ENCODE assay signal across 8 cellular contexts in genomic region chr1:226125097-226125630, GRCh38.
DNase-seq lines count a peak whose midpoint lies in the region; FAIRE-seq and TF ChIP-seq lines count a peak whose summit lies in the region.

No MANE protein-coding gene starts in this region.

- no peaks in the 10 kb centered on the region for H4K20me1 ChIP-seq in H1 (replicated peaks in 1 of 2; ENCODE audit: control insufficient read depth in 1 of 2, insufficient read depth in 2 of 2, low read length in 2 of 2)

- H3K9ac ChIP-seq in HUES6 (ENCODE audit: low read length) (peak overlapping the region; percentile 64), H1 (replicated peaks in 1 of 4; ENCODE audit: extremely low read depth in 1 of 4, low read depth in 3 of 4, low read length in 3 of 4) (no peak overlapping the region)

- no peaks in the 10 kb centered on the region for H3K79me1 ChIP-seq in H1 (ENCODE audit: low read depth, low read length)

- 20% methylated on average over 12 of the region's 12 CpGs; no CpG with 5 or more reads in 1 of the 2 experiments for WGBS in H1 (ENCODE audit: extremely low coverage in 1 of 2, insufficient coverage in 1 of 2, insufficient read length in 1 of 2, insufficient replicate concordance in 2 of 2, low coverage in 1 of 2, low lambda C conversion rate in 2 of 2, missing lambda C conversion rate in 1 of 2), 2 experiments

- H3K27me3 ChIP-seq in HUES6 (ENCODE audit: control insufficient read depth, insufficient read depth, low read length), result peaks cover 9% of the 10 kb centered on the region
- peaks cover 0 to 6% (median 4%) of the 10 kb centered on the region in 4 experiments; a peak in 4 of 7 replicates for H3K27me3 ChIP-seq in H1 (replicated peaks in 1 of 4; ENCODE audit: control insufficient read depth in 3 of 4, extremely low read depth in 1 of 4, insufficient read depth in 3 of 4, low read length in 3 of 4)

- in situ Hi-C loops in GM13977 (cut with MboI; ENCODE audit: low pct_unique_long_range_greater_than_20kb, low sequenced_read_pairs, unreplicated experiment), result no loop called here

- peaks cover 4% of the 10 kb centered on the region for H3K9me3 ChIP-seq in HUES6 (ENCODE audit: control insufficient read depth, insufficient read depth, low read depth, low read length)
- no peaks in the 10 kb centered on the region for H3K9me3 ChIP-seq in H1 (ENCODE audit: insufficient read depth in 2 of 2, low read depth in 1 of 2, low read length in 1 of 2)

- no peaks in the 10 kb centered on the region for H3K79me2 ChIP-seq in H1 (ENCODE audit: control insufficient read depth in 1 of 2, insufficient read depth in 2 of 2, low read length in 2 of 2)

- no peak for TF ChIP-seq EP300 in H1 (IDR thresholded peaks at IDR 0.05; ENCODE audit: borderline replicate concordance in 1 of 2, low read depth in 2 of 2, low read length in 2 of 2)

- TF ChIP-seq CTCF in GM13977 (IDR thresholded peaks at IDR 0.05; ENCODE audit: extremely low read depth, insufficient read depth, missing control alignments), result peak; percentile 97
- peak; percentile 89 to 94 (median 94) for TF ChIP-seq CTCF in H1 (IDR thresholded peaks at IDR 0.05; ENCODE audit: control extremely low read depth in 1 of 3, insufficient read depth in 1 of 3, low read depth in 1 of 3, low read length in 3 of 3)

- H2AFZ ChIP-seq in H1 (ENCODE audit: low read length), result peak overlapping the region; percentile 87; the same call in 1 of the 2 replicates

- H4K8ac ChIP-seq in H1 (ENCODE audit: extremely low read depth, insufficient read depth, low read length), result no peak overlapping the region

- H3K27ac ChIP-seq in HUES6 (ENCODE audit: low read depth, low read length) (no peak overlapping the region), H1 (ENCODE audit: low read depth, low read length) (no peak overlapping the region)

- TF ChIP-seq RAD21 in H1 (IDR thresholded peaks at IDR 0.05 in 1 of 2, conservative IDR thresholded peaks at IDR 0.05 in 1 of 2; ENCODE audit: low read depth in 2 of 2, low read length in 2 of 2), result peak; percentile 92 to 96

- H2BK120ac ChIP-seq in H1 (replicated peaks; ENCODE audit: low read depth, low read length), result no peak overlapping the region

- H3K36me3 ChIP-seq in HUES6 (ENCODE audit: control insufficient read depth, insufficient read depth, low read length) (no peaks in the 10 kb centered on the region), H1 (ENCODE audit: control insufficient read depth in 2 of 4, insufficient read depth in 4 of 4, low read length in 3 of 4) (no peaks in the 10 kb centered on the region)

- peaks cover 6% of the 10 kb centered on the region; the same call in 1 of the 2 replicates for H3K23me2 ChIP-seq in H1 (ENCODE audit: low read depth, low read length)

- H2AK5ac ChIP-seq in H1 (ENCODE audit: low read depth, low read length), result no peak overlapping the region

- H3K4me3 ChIP-seq in HUES6 (ENCODE audit: low read depth, low read length), result peak overlapping the region; percentile 37
- no peak overlapping the region for H3K4me3 ChIP-seq in H1 (ENCODE audit: extremely low read depth in 1 of 4, insufficient read depth in 2 of 4, low read depth in 3 of 4, low read length in 4 of 4)

- FAIRE-seq in H1 (lab: Jason Lieb, UNC), result no peak

- H3K56ac ChIP-seq in H1 (replicated peaks; ENCODE audit: insufficient read length, low read depth, low read length), result no peak overlapping the region

- no peak for TF ChIP-seq POLR2A in H1 (IDR thresholded peaks at IDR 0.05; ENCODE audit: control extremely low read depth in 1 of 2, low read depth in 2 of 2, low read length in 2 of 2)

- H3K14ac ChIP-seq in H1 (ENCODE audit: insufficient read length), result no peak overlapping the region

- peak overlapping the region; percentile 99 for H2BK15ac ChIP-seq in H1 (ENCODE audit: low read length)

- no peak overlapping the region; the same call in 1 of the 2 replicates for H2BK5ac ChIP-seq in H1 (ENCODE audit: low read depth, low read length)

- no peak overlapping the region for H3K18ac ChIP-seq in H1 (ENCODE audit: extremely low read depth, low read length)

- peak overlapping the region in 1 of 2 experiments; percentile 29; a peak in 1 of 4 replicates for H3K4me2 ChIP-seq in H1 (ENCODE audit: insufficient read depth in 1 of 2, low read depth in 2 of 2, low read length in 2 of 2)

- no peak overlapping the region for H4K91ac ChIP-seq in H1 (replicated peaks; ENCODE audit: insufficient read length, low read length)

- peak overlapping the region; percentile 84; the same call in 1 of the 2 replicates for H2BK12ac ChIP-seq in H1 (ENCODE audit: low read depth, low read length)

- peak; percentile 89 for DNase-seq in GM13977 (ENCODE audit: low spot score)
- DNase-seq in NOMO-1 treated with dmso at 0.1 percent for 144 hours (lab: John Stamatoyannopoulos, UW; ENCODE audit: unreplicated experiment), result peak; percentile 54
- DNase-seq in activated CD8-positive, alpha-beta memory T cell treated with anti-CD3 and anti-CD28 coated beads for 4 hours (ENCODE audit: low read depth in 2 of 2), result peak; percentile 76 to 77
- DNase-seq in H1 (ENCODE audit: low read depth in 1 of 2, low spot score in 2 of 2), result peak; percentile 83 to 99
- peak; percentile 84 for DNase-seq in midbrain (lab: John Stamatoyannopoulos, UW)
- DNase-seq in stimulated activated CD8-positive, alpha-beta memory T cell treated with anti-CD3 and anti-CD28 coated beads, Interleukin-2, amount 100 ng/mL, for 48 hours (ENCODE audit: low read depth in 2 of 2), result peak; percentile 76 to 89
- DNase-seq in COLO829 (ENCODE audit: low spot score), result no peak

- no peak overlapping the region for H4K5ac ChIP-seq in H1 (ENCODE audit: insufficient read length, low read depth, low read length)

- POLR2A ChIA-PET in H1 (lab: Charles Lee; ENCODE audit: partially characterized antibody), result interaction anchor here (0.7 to 4.5 kb wide), 9 partner anchors 11 to 285 kb away, joined by 3 to 21 read pairs (median 3); partner anchors contain the start of genes H3-3A and LIN9

- H3K4me1 ChIP-seq in HUES6 (ENCODE audit: control insufficient read depth, insufficient read depth, low read length) (peaks cover 35% of the 10 kb centered on the region), H1 (replicated peaks in 1 of 4; ENCODE audit: control insufficient read depth in 3 of 4, insufficient read depth in 4 of 4, low read length in 3 of 4) (peaks cover 4 to 32% (median 18%) of the 10 kb centered on the region in 4 experiments)

- H3K23ac ChIP-seq in H1 (ENCODE audit: insufficient read length), result no peak overlapping the region

- no peak overlapping the region for H3K4ac ChIP-seq in H1 (replicated peaks; ENCODE audit: insufficient read length, low read depth, low read length)

- CTCF ChIA-PET in H1 (lab: Charles Lee; ENCODE audit: partially characterized antibody), result interaction anchor here (0.6 to 9.1 kb wide), 58 partner anchors 8 to 1921 kb away, joined by 3 to 139 read pairs (median 5); partner anchors contain the start of gene MIXL1

- H2BK20ac ChIP-seq in H1 (ENCODE audit: low read length), result peak overlapping the region; percentile 55; the same call in 1 of the 2 replicates

TF ChIP-seq in H1, 55 proteins besides CTCF, POLR2A, EP300 and RAD21:
- TF ChIP-seq CTBP2 (IDR thresholded peaks at IDR 0.05; ENCODE audit: borderline replicate concordance, insufficient read depth, insufficient read length, low read length) (no peak), RBBP5 (IDR thresholded peaks at IDR 0.05; ENCODE audit: borderline replicate concordance, low read depth, low read length) (no peak), YY1 (IDR thresholded peaks at IDR 0.05; ENCODE audit: low read depth, low read length) (peak; percentile 32), ASH2L (IDR thresholded peaks at IDR 0.05; ENCODE audit: low read length) (peak; percentile 16)
- TF ChIP-seq, protein P1, sequence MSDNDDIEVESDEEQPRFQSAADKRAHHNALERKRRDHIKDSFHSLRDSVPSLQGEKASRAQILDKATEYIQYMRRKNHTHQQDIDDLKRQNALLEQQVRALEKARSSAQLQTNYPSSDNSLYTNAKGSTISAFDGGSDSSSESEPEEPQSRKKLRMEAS (IDR thresholded peaks at IDR 0.05), result 0 out of 2 replicates have a peak, but pooled peaks have one; percentile 24
TF ChIP-seq in H1: peak in this region for 3.
